ENCODE assay signal across 8 cellular contexts in genomic region chr6:32666420-32667300, GRCh38. TPM values are rescaled to one million over a fixed set of nuclear protein-coding genes. Genes with fewer than 3 reads are reported as not detected.
DNase-seq lines count a peak whose midpoint lies in the region; ATAC-seq and TF ChIP-seq lines count a peak whose summit lies in the region.

TSS of gene HLA-DQB1 (minus strand) at chr6:32666657. CDS start at chr6:32666607, 50 bp downstream.

- peak in 1 of 3 donors; percentile 35 for TF ChIP-seq POLR2A in body of pancreas (IDR thresholded peaks at IDR 0.05)

- no peak within 1 kb of the TSS for H3K4me3 ChIP-seq in body of pancreas

- TF ChIP-seq CTCF in CD14-positive monocyte (IDR thresholded peaks at IDR 0.05): no peak
- no peak for TF ChIP-seq CTCF in body of pancreas (IDR thresholded peaks at IDR 0.05)

- H3K27me3 ChIP-seq in body of pancreas: no peaks in the 10 kb centered on the region

- 2 to 12% methylated on average over 16 of the region's 16 CpGs for WGBS in body of pancreas, 2 donors

- H3K9me3 ChIP-seq in body of pancreas: peaks cover 0 to under 1% (median 0%) of the 10 kb centered on the region in 3 donors

- peaks cover 0 to 24% (median 4%) of the 10 kb centered on the region in 7 donors for H3K9me3 Mint-ChIP-seq in CD14-positive monocyte

- peaks cover 1 to 14% (median 3%) of the 10 kb centered on the region in 3 donors for H3K27me3 Mint-ChIP-seq in CD14-positive monocyte (ENCODE audit: low read depth in 3 of 3)

- intact Hi-C loops in CD14-positive monocyte (cut with micrococcal nuclease): loop anchor here in 1 of 2 donors (5.0 kb wide), 1 partner anchor 39 kb away; no protein-coding TSS in a partner anchor
- intact Hi-C loops in body of pancreas (cut with DNase I): no loop called here

- H3K36me3 Mint-ChIP-seq in CD14-positive monocyte: peaks cover 22 to 38% of the 10 kb centered on the region in 2 donors

- no peaks in the 10 kb centered on the region for H3K36me3 ChIP-seq in body of pancreas (replicated peaks in 1 of 2; ENCODE audit: insufficient read depth in 1 of 2, low read depth in 2 of 2)

- no peaks in the 10 kb centered on the region for H3K4me1 ChIP-seq in body of pancreas

- H3K4me3 Mint-ChIP-seq in CD14-positive monocyte: peak within 1 kb of the TSS; percentile 97 to 100

- H3K27ac Mint-ChIP-seq in CD14-positive monocyte: peak within 1 kb of the TSS; percentile 86 to 99 (median 98)

- DNase-seq in CD14-positive monocyte (ENCODE audit: low spot score) (no peak), body of pancreas (peak in 2 of 4 donors; percentile 26 to 64), kidney tubule cell (ENCODE audit: low spot score) (peak; percentile 75), HCEC 1CT (no peak)
- DNase-seq in stimulated activated CD4-positive, alpha-beta T cell treated with anti-CD3 and anti-CD28 coated beads, TNF-alpha, amount 100 ng/mL, for 4 hours (ENCODE audit: low read depth in 3 of 3): peak in 2 of 3 experiments; percentile 10 to 31

- H3K27ac ChIP-seq in body of pancreas: peak within 1 kb of the TSS in 1 of 4 donors; percentile 37

- ATAC-seq in GM18873 (IDR thresholded peaks at IDR 0.05; ENCODE audit: low FRiP score, unreplicated experiment): peak; percentile 51
- ATAC-seq in HG03139 (IDR thresholded peaks at IDR 0.05; ENCODE audit: unreplicated experiment): peak; percentile 45
- ATAC-seq in SK-N-SH treated with all-trans-retinoic acid at 6 μM for 48 hours: peak; percentile 94
- peak; percentile 81 for ATAC-seq in body of pancreas

- peaks cover 54% of the 10 kb centered on the region for H3K4me1 Mint-ChIP-seq in CD14-positive monocyte

TF ChIP-seq in SK-N-SH treated with all-trans-retinoic acid at 6 μM for 48 hours, 23 proteins besides CTCF, POLR2A, EP300 and RAD21:
- TF ChIP-seq, protein P1, sequence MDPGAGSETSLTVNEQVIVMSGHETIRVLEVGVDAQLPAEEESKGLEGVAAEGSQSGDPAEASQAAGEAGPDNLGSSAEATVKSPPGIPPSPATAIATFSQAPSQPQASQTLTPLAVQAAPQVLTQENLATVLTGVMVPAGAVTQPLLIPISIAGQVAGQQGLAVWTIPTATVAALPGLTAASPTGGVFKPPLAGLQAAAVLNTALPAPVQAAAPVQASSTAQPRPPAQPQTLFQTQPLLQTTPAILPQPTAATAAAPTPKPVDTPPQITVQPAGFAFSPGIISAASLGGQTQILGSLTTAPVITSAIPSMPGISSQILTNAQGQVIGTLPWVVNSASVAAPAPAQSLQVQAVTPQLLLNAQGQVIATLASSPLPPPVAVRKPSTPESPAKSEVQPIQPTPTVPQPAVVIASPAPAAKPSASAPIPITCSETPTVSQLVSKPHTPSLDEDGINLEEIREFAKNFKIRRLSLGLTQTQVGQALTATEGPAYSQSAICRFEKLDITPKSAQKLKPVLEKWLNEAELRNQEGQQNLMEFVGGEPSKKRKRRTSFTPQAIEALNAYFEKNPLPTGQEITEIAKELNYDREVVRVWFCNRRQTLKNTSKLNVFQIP (CRISPR knock-in tag; IDR thresholded peaks at IDR 0.05; ENCODE audit: borderline replicate concordance, low read depth): no peak
- TF ChIP-seq ZFP3 (CRISPR knock-in tag; IDR thresholded peaks at IDR 0.05) (no peak), CREB5 (CRISPR knock-in tag; IDR thresholded peaks at IDR 0.05; ENCODE audit: low read depth) (no peak)

RNA-seq across cellular contexts. Expression of gene HLA-DQB1, which starts in this region (rescaled TPM):
- polyA plus RNA-seq in CD14-positive monocyte: 100 to 1,000 TPM; 246 to 638 TPM
- 1 to 10 TPM in 1 of 2 donors, under 1 TPM in 1; 0.78 to 1.6 TPM for total RNA-seq in body of pancreas

Comparison
In these comparisons a context has a peak if more than half of its experiments do, and no peak if none do; other contexts are left out.
1. DNase-seq: peak in kidney tubule cell (single experiment) and stimulated activated CD4-positive, alpha-beta T cell treated with anti-CD3 and anti-CD28 coated beads, TNF-alpha, amount 100 ng/mL, for 4 hours (2 of 3); none in CD14-positive monocyte (single experiment) and HCEC 1CT (single experiment).
2. Peak in every context shown above with its lines, with median percentiles within 50 percentile points of each other: ATAC-seq.